Comparison of ENCODE assay signal across 1 cellular context in genomic region chr1:156140879-156141707, GRCh38.
TF ChIP-seq lines count a peak whose summit lies in the region.

No MANE protein-coding gene starts in this region.

TF ChIP-seq in IMR-90, 13 proteins besides CTCF, POLR2A, EP300 and RAD21 (continued from another document):
- TF ChIP-seq ELK1 (IDR thresholded peaks at IDR 0.05; ENCODE audit: borderline replicate concordance, low read depth, low read length): no peak
- no peak; the same call in 1 of the 2 replicates for TF ChIP-seq MAZ (IDR thresholded peaks at IDR 0.05; ENCODE audit: borderline replicate concordance, low read depth, low read length)
